ENCODE assay signal across 1 cellular context in the genomic region with DNA sequence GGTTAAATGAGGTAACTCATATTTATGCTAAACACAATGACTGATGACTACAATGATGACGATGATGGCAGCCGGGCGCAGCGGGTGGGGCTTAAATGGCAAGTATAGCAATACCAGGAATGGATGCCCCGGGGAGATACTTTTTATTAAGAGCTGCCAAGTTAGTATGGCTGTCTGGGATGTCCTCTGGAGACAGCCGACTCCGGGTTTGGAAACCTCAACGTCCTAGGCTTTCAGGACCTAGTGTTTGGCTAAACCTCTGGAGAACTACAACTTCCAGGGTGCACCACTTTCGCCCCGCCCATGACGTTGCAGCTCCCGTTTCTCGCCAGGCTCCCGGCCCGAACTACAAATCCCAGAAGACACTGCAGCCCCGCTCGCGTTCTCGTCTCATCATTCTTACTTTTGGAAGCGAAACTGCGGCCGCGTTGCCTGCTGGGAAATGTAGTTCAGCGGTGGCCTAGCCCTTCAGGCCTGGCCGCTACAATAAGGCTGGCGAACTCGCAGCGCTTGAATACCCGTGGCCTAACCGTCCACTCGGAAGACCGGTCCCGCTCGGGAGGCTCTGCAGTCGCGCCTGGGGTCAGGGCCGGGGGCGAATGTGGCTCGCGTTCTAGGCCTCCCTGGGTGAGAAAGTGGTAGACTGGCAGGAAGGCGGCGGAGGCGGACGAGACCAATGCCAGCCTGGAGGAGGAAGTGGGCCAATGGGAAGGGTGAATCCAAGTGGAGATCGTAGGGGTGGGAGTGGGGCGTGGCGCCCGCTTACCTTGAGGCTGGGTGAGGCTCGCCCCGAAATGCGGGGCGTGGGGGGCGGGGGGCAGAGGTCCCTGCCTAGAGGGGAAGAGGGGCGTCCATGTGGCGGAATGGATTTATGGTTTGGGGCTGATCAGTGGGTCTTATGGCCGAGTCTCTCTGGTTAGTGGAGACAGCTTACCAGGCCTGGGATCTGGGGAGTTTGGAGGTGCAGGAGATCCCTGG.
TF ChIP-seq lines count a peak whose summit lies in the region.

A gene (plus strand): TSS at position 463 of the 978 bp plus-strand sequence. CDS start 2,221 bp downstream, outside the sequence.

TF ChIP-seq in HepG2, 621 proteins besides CTCF, POLR2A, EP300 and RAD21 (continued from another document and continues in another):
- TF ChIP-seq, protein P1, sequence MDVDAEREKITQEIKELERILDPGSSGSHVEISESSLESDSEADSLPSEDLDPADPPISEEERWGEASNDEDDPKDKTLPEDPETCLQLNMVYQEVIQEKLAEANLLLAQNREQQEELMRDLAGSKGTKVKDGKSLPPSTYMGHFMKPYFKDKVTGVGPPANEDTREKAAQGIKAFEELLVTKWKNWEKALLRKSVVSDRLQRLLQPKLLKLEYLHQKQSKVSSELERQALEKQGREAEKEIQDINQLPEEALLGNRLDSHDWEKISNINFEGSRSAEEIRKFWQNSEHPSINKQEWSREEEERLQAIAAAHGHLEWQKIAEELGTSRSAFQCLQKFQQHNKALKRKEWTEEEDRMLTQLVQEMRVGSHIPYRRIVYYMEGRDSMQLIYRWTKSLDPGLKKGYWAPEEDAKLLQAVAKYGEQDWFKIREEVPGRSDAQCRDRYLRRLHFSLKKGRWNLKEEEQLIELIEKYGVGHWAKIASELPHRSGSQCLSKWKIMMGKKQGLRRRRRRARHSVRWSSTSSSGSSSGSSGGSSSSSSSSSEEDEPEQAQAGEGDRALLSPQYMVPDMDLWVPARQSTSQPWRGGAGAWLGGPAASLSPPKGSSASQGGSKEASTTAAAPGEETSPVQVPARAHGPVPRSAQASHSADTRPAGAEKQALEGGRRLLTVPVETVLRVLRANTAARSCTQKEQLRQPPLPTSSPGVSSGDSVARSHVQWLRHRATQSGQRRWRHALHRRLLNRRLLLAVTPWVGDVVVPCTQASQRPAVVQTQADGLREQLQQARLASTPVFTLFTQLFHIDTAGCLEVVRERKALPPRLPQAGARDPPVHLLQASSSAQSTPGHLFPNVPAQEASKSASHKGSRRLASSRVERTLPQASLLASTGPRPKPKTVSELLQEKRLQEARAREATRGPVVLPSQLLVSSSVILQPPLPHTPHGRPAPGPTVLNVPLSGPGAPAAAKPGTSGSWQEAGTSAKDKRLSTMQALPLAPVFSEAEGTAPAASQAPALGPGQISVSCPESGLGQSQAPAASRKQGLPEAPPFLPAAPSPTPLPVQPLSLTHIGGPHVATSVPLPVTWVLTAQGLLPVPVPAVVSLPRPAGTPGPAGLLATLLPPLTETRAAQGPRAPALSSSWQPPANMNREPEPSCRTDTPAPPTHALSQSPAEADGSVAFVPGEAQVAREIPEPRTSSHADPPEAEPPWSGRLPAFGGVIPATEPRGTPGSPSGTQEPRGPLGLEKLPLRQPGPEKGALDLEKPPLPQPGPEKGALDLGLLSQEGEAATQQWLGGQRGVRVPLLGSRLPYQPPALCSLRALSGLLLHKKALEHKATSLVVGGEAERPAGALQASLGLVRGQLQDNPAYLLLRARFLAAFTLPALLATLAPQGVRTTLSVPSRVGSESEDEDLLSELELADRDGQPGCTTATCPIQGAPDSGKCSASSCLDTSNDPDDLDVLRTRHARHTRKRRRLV (CRISPR knock-in tag; IDR thresholded peaks at IDR 0.05): peak; percentile 89
- TF ChIP-seq ARNT (IDR thresholded peaks at IDR 0.05) (no peak), BHLHE40 (IDR thresholded peaks at IDR 0.05; ENCODE audit: low read length) (peak; percentile 96), GZF1 (CRISPR knock-in tag; IDR thresholded peaks at IDR 0.05) (no peak), SALL2 (CRISPR knock-in tag; IDR thresholded peaks at IDR 0.05) (peak; percentile 92; the same call in 1 of the 2 replicates), TRIM24 (CRISPR knock-in tag; IDR thresholded peaks at IDR 0.05) (no peak), HNF4G (IDR thresholded peaks at IDR 0.05; ENCODE audit: borderline replicate concordance, low read depth, low read length) (no peak), HNF4G (CRISPR knock-in tag; IDR thresholded peaks at IDR 0.05; ENCODE audit: borderline replicate concordance, low read depth) (peak; percentile 54; the same call in 1 of the 2 replicates), ASH2L (IDR thresholded peaks at IDR 0.05; ENCODE audit: insufficient read length, low read depth, low read length) (peak; percentile 86), ISX (CRISPR knock-in tag; conservative IDR thresholded peaks at IDR 0.05) (no peak), NR2C2 (CRISPR knock-in tag; IDR thresholded peaks at IDR 0.05; ENCODE audit: borderline replicate concordance) (peak; percentile 87), SP1 (IDR thresholded peaks at IDR 0.05) (no peak), SP1 (CRISPR knock-in tag; IDR thresholded peaks at IDR 0.05) (peak; percentile 85), ZNF850 (CRISPR knock-in tag; conservative IDR thresholded peaks at IDR 0.05) (0 out of 2 replicates have a peak, but pooled peaks have one; percentile 63), ZMYM4 (CRISPR knock-in tag; IDR thresholded peaks at IDR 0.05) (peak; percentile 77), ZFP62 (CRISPR knock-in tag; IDR thresholded peaks at IDR 0.05) (peak; percentile 86; the same call in 1 of the 2 replicates), RBM22 (optimal IDR thresholded peaks at IDR 0.05; ENCODE audit: low read length) (no peak), ZNF816 (CRISPR knock-in tag; IDR thresholded peaks at IDR 0.05; ENCODE audit: borderline replicate concordance) (0 out of 2 replicates have a peak, but pooled peaks have one; percentile 45), HNF4A (CRISPR knock-in tag; IDR thresholded peaks at IDR 0.05) (no peak), TBL1XR1 (IDR thresholded peaks at IDR 0.05; ENCODE audit: borderline replicate concordance, low read length, partially characterized antibody) (peak; percentile 86), IKZF1 (IDR thresholded peaks at IDR 0.05) (no peak), ZNF547 (CRISPR knock-in tag; IDR thresholded peaks at IDR 0.05) (peak; percentile 85; the same call in 1 of the 2 replicates), PCBP1 (IDR thresholded peaks at IDR 0.05; ENCODE audit: borderline replicate concordance, low read depth, low read length) (peak; percentile 93), PRPF4 (IDR thresholded peaks at IDR 0.05; ENCODE audit: low read depth, low read length, poor library complexity, severe bottlenecking) (no peak), NONO (IDR thresholded peaks at IDR 0.05) (no peak), NONO (CRISPR knock-in tag; conservative IDR thresholded peaks at IDR 0.05) (peak; percentile 91), RNF2 (conservative IDR thresholded peaks at IDR 0.05; ENCODE audit: low read depth) (peak; percentile 67; the same call in 1 of the 2 replicates), ZNF501 (CRISPR knock-in tag; IDR thresholded peaks at IDR 0.05) (peak; percentile 100), TP53 (CRISPR knock-in tag; conservative IDR thresholded peaks at IDR 0.05) (no peak; the same call in 1 of the 2 replicates), TEAD3 (CRISPR knock-in tag; optimal IDR thresholded peaks at IDR 0.05; ENCODE audit: borderline replicate concordance) (peak; percentile 46), ZNF549 (CRISPR knock-in tag; IDR thresholded peaks at IDR 0.05) (no peak), IRF2 (CRISPR knock-in tag; IDR thresholded peaks at IDR 0.05) (peak; percentile 100), AKAP8 (CRISPR knock-in tag; IDR thresholded peaks at IDR 0.05) (peak; percentile 65; the same call in 1 of the 2 replicates), ZNF350 (CRISPR knock-in tag; IDR thresholded peaks at IDR 0.05; ENCODE audit: borderline replicate concordance, low read depth) (peak; percentile 98)
- TF ChIP-seq, protein P2, sequence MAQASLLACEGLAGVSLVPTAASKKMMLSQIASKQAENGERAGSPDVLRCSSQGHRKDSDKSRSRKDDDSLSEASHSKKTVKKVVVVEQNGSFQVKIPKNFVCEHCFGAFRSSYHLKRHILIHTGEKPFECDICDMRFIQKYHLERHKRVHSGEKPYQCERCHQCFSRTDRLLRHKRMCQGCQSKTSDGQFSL (CRISPR knock-in tag; IDR thresholded peaks at IDR 0.05): no peak
- TF ChIP-seq, protein P3, sequence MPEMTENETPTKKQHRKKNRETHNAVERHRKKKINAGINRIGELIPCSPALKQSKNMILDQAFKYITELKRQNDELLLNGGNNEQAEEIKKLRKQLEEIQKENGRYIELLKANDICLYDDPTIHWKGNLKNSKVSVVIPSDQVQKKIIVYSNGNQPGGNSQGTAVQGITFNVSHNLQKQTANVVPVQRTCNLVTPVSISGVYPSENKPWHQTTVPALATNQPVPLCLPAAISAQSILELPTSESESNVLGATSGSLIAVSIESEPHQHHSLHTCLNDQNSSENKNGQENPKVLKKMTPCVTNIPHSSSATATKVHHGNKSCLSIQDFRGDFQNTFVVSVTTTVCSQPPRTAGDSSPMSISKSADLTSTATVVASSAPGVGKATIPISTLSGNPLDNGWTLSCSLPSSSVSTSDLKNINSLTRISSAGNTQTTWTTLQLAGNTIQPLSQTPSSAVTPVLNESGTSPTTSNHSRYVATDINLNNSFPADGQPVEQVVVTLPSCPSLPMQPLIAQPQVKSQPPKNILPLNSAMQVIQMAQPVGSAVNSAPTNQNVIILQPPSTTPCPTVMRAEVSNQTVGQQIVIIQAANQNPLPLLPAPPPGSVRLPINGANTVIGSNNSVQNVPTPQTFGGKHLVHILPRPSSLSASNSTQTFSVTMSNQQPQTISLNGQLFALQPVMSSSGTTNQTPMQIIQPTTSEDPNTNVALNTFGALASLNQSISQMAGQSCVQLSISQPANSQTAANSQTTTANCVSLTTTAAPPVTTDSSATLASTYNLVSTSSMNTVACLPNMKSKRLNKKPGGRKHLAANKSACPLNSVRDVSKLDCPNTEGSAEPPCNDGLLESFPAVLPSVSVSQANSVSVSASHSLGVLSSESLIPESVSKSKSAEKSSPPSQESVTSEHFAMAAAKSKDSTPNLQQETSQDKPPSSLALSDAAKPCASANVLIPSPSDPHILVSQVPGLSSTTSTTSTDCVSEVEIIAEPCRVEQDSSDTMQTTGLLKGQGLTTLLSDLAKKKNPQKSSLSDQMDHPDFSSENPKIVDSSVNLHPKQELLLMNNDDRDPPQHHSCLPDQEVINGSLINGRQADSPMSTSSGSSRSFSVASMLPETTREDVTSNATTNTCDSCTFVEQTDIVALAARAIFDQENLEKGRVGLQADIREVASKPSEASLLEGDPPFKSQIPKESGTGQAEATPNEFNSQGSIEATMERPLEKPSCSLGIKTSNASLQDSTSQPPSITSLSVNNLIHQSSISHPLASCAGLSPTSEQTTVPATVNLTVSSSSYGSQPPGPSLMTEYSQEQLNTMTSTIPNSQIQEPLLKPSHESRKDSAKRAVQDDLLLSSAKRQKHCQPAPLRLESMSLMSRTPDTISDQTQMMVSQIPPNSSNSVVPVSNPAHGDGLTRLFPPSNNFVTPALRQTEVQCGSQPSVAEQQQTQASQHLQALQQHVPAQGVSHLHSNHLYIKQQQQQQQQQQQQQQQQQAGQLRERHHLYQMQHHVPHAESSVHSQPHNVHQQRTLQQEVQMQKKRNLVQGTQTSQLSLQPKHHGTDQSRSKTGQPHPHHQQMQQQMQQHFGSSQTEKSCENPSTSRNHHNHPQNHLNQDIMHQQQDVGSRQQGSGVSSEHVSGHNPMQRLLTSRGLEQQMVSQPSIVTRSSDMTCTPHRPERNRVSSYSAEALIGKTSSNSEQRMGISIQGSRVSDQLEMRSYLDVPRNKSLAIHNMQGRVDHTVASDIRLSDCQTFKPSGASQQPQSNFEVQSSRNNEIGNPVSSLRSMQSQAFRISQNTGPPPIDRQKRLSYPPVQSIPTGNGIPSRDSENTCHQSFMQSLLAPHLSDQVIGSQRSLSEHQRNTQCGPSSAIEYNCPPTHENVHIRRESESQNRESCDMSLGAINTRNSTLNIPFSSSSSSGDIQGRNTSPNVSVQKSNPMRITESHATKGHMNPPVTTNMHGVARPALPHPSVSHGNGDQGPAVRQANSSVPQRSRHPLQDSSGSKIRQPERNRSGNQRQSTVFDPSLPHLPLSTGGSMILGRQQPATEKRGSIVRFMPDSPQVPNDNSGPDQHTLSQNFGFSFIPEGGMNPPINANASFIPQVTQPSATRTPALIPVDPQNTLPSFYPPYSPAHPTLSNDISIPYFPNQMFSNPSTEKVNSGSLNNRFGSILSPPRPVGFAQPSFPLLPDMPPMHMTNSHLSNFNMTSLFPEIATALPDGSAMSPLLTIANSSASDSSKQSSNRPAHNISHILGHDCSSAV (CRISPR knock-in tag; IDR thresholded peaks at IDR 0.05; ENCODE audit: borderline replicate concordance): no peak
- TF ChIP-seq, protein P4, sequence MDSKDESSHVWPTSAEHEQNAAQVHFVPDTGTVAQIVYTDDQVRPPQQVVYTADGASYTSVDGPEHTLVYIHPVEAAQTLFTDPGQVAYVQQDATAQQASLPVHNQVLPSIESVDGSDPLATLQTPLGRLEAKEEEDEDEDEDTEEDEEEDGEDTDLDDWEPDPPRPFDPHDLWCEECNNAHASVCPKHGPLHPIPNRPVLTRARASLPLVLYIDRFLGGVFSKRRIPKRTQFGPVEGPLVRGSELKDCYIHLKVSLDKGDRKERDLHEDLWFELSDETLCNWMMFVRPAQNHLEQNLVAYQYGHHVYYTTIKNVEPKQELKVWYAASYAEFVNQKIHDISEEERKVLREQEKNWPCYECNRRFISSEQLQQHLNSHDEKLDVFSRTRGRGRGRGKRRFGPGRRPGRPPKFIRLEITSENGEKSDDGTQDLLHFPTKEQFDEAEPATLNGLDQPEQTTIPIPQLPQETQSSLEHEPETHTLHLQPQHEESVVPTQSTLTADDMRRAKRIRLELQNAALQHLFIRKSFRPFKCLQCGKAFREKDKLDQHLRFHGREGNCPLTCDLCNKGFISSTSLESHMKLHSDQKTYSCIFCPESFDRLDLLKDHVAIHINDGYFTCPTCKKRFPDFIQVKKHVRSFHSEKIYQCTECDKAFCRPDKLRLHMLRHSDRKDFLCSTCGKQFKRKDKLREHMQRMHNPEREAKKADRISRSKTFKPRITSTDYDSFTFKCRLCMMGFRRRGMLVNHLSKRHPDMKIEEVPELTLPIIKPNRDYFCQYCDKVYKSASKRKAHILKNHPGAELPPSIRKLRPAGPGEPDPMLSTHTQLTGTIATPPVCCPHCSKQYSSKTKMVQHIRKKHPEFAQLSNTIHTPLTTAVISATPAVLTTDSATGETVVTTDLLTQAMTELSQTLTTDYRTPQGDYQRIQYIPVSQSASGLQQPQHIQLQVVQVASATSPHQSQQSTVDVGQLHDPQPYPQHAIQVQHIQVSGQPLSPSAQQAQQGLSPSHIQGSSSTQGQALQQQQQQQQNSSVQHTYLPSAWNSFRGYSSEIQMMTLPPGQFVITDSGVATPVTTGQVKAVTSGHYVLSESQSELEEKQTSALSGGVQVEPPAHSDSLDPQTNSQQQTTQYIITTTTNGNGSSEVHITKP (CRISPR knock-in tag; IDR thresholded peaks at IDR 0.05; ENCODE audit: low read depth): peak; percentile 99
- TF ChIP-seq, protein P5, sequence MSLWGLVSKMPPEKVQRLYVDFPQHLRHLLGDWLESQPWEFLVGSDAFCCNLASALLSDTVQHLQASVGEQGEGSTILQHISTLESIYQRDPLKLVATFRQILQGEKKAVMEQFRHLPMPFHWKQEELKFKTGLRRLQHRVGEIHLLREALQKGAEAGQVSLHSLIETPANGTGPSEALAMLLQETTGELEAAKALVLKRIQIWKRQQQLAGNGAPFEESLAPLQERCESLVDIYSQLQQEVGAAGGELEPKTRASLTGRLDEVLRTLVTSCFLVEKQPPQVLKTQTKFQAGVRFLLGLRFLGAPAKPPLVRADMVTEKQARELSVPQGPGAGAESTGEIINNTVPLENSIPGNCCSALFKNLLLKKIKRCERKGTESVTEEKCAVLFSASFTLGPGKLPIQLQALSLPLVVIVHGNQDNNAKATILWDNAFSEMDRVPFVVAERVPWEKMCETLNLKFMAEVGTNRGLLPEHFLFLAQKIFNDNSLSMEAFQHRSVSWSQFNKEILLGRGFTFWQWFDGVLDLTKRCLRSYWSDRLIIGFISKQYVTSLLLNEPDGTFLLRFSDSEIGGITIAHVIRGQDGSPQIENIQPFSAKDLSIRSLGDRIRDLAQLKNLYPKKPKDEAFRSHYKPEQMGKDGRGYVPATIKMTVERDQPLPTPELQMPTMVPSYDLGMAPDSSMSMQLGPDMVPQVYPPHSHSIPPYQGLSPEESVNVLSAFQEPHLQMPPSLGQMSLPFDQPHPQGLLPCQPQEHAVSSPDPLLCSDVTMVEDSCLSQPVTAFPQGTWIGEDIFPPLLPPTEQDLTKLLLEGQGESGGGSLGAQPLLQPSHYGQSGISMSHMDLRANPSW (CRISPR knock-in tag; IDR thresholded peaks at IDR 0.05; ENCODE audit: borderline replicate concordance): peak; percentile 78; the same call in 1 of the 2 replicates
